29 cellular contexts compared by ENCODE assay signal in genomic region chr4:38008493-38009120, GRCh38. TPM values are rescaled to one million over a fixed set of nuclear protein-coding genes. Genes with fewer than 3 reads are reported as not detected.
DNase-seq lines count a peak whose midpoint lies in the region; ATAC-seq, FAIRE-seq and TF ChIP-seq lines count a peak whose summit lies in the region.
"Had no signal": no experiment of that assay in that cellular context is flagged by ENCODE, and none has a peak within 500 bp of the region (broad histone marks: within the 10 kb centered on the region; RNA-seq: fewer than 3 reads in every experiment).

No MANE protein-coding gene starts in this region.

- H3K36me3 ChIP-seq in neural progenitor cell = no peaks in the 10 kb centered on the region
- H3K36me3 ChIP-seq in PC-3 (ENCODE audit: low read depth, low read length) = no peaks in the 10 kb centered on the region
- H3K36me3 ChIP-seq: heart left ventricle, SJCRH30 had no signal

- H3K9me3 Mint-ChIP-seq in WTC11 = no peaks in the 10 kb centered on the region
- H3K9me3 Mint-ChIP-seq in neural progenitor cell = no peaks in the 10 kb centered on the region
- H3K9me3 Mint-ChIP-seq: activated CD8-positive, alpha-beta T cell treated with anti-CD3 and anti-CD28 coated beads for 36 hours; activated naive CD8-positive, alpha-beta T cell treated with anti-CD3 and anti-CD28 coated beads, Interleukin-2, amount 50 U/mL, for 24 hours; CD14-positive monocyte; memory B cell; stimulated activated memory B cell treated with anti-CD40 and anti-IgM and Interleukin-4, amounts not matched to agents 10 μg/mL and 1 μg/mL and 100 μg/mL, for 72 hours had no signal

- intact Hi-C loops in PC-3 (cut with micrococcal nuclease) = no loop called here

- H4K20me1 ChIP-seq in neural progenitor cell (ENCODE audit: low read depth) (peaks cover 42% of the 10 kb centered on the region), PC-3 (ENCODE audit: low read length) (no peaks in the 10 kb centered on the region)

- H3K27ac Mint-ChIP-seq in WTC11 = peak overlapping the region; percentile 66; the same call in 1 of the 2 replicates
- H3K27ac Mint-ChIP-seq in neural progenitor cell = peak overlapping the region; percentile 22
- H3K27ac Mint-ChIP-seq: activated CD8-positive, alpha-beta T cell treated with anti-CD3 and anti-CD28 coated beads for 36 hours; activated naive CD8-positive, alpha-beta T cell treated with anti-CD3 and anti-CD28 coated beads, Interleukin-2, amount 50 U/mL, for 24 hours; memory B cell; stimulated activated memory B cell treated with anti-CD40 and anti-IgM and Interleukin-4, amounts not matched to agents 10 μg/mL and 1 μg/mL and 100 μg/mL, for 72 hours had no signal

- H3K4me1 ChIP-seq in neural progenitor cell (peaks cover 46% of the 10 kb centered on the region), PC-3 (ENCODE audit: insufficient read depth, low read length) (peaks cover 7% of the 10 kb centered on the region; the same call in 1 of the 2 replicates)

- H2AFZ ChIP-seq in neural progenitor cell (replicated peaks) (no peak overlapping the region), PC-3 (ENCODE audit: low read length) (no peak overlapping the region)
- H2AFZ ChIP-seq: GM23248 had no signal

- H3F3A ChIP-seq in neural progenitor cell (ENCODE audit: low read depth) = no peaks in the 10 kb centered on the region
- H3F3A ChIP-seq in PC-3 (ENCODE audit: low read length, unreplicated experiment) = no peaks in the 10 kb centered on the region

- no TSS peak for BruUV-seq in PC-3 (replicated peaks; lab: Mats Ljungman, UMichigan)

- H3K4me3 ChIP-seq in neural progenitor cell (no peak overlapping the region), PC-3 (ENCODE audit: low read length) (no peak overlapping the region)
- H3K4me3 ChIP-seq: GM23248, heart left ventricle, SJCRH30, testis had no signal

- H3K4me1 Mint-ChIP-seq in WTC11 (peaks cover 40% of the 10 kb centered on the region), neural progenitor cell (peaks cover 52% of the 10 kb centered on the region)

- FAIRE-seq in D721Med (lab: Jason Lieb, UNC) = peak; percentile 63

- no peak for TF ChIP-seq CTCF in D721Med (IDR thresholded peaks at IDR 0.05; ENCODE audit: insufficient read depth, missing control alignments)
- no peak for TF ChIP-seq CTCF in WTC11 (IDR thresholded peaks at IDR 0.05)
- no peak for TF ChIP-seq CTCF in neural progenitor cell (IDR thresholded peaks at IDR 0.05)
- no peak for TF ChIP-seq CTCF in PC-3 (conservative IDR thresholded peaks at IDR 0.05; ENCODE audit: low read depth, low read length)

- H3K9ac ChIP-seq in neural progenitor cell (no peak overlapping the region), PC-3 (ENCODE audit: low read length) (no peak overlapping the region)
- H3K9ac ChIP-seq: GM23248 had no signal

- DNase-seq in D721Med (ENCODE audit: insufficient read length, low spot score) (no peak), WTC11 (ENCODE audit: low spot score) (no peak), neural progenitor cell (ENCODE audit: low spot score) (no peak), PC-3 (no peak), COLO829 (ENCODE audit: low spot score) (no peak), hepatic stellate cell (ENCODE audit: low spot score) (no peak)
- DNase-seq: activated CD4-positive, alpha-beta T cell treated with anti-CD3 and anti-CD28 coated beads for 1 hour; activated CD8-positive, alpha-beta T cell treated with anti-CD3 and anti-CD28 coated beads for 36 hours; activated gamma-delta T cell treated with Interleukin-2 at 50 U/mL for 16 hours; activated naive CD8-positive, alpha-beta T cell treated with anti-CD3 and anti-CD28 coated beads, Interleukin-2, amount 50 U/mL, for 24 hours; effector CD4-positive, alpha-beta T cell; erythroblast; GM23248; heart left ventricle; KG1; left colon; NCI-H2227 treated with DMSO at 0.1 percent for 48 hours; NK-92 treated with Interleukin-12 subunit alpha and Interleukin-12 subunit beta, amount 100 ng/mL, for 24 hours; nucleus accumbens; SJCRH30; stimulated activated CD4-positive, alpha-beta T cell treated with anti-CD3 and anti-CD28 coated beads, Interleukin-2, amount 100 ng/mL, for 48 hours; testis had no signal

- H3K79me2 ChIP-seq in neural progenitor cell (ENCODE audit: low read depth) (peaks cover 72% of the 10 kb centered on the region), PC-3 (ENCODE audit: low read length) (no peaks in the 10 kb centered on the region)

- H3K27me3 ChIP-seq in neural progenitor cell (no peaks in the 10 kb centered on the region), PC-3 (ENCODE audit: low read length) (no peaks in the 10 kb centered on the region)
- H3K27me3 ChIP-seq: heart left ventricle, SJCRH30, testis had no signal

- H3K9me2 ChIP-seq in PC-3 (replicated peaks; ENCODE audit: low read length) = no peaks in the 10 kb centered on the region

- H3K9me3 ChIP-seq in neural progenitor cell (ENCODE audit: low read depth) (no peaks in the 10 kb centered on the region), PC-3 (ENCODE audit: low read length) (no peaks in the 10 kb centered on the region)
- H3K9me3 ChIP-seq: heart left ventricle, SJCRH30, testis had no signal

- H3K4me2 ChIP-seq in neural progenitor cell = no peak overlapping the region
- H3K4me2 ChIP-seq in PC-3 (ENCODE audit: low read length) = no peak overlapping the region

- POLR2A ChIA-PET in WTC11 (lab: Charles Lee) = no interaction called here
- POLR2A ChIA-PET in PC-3 (lab: Charles Lee; ENCODE audit: unreplicated experiment) = no interaction called here

- H3K27me3 Mint-ChIP-seq in WTC11 (ENCODE audit: low read depth) (no peaks in the 10 kb centered on the region), neural progenitor cell (ENCODE audit: insufficient read depth, low read depth) (peaks cover 2% of the 10 kb centered on the region)
- H3K27me3 Mint-ChIP-seq: activated CD8-positive, alpha-beta T cell treated with anti-CD3 and anti-CD28 coated beads for 36 hours; activated naive CD8-positive, alpha-beta T cell treated with anti-CD3 and anti-CD28 coated beads, Interleukin-2, amount 50 U/mL, for 24 hours; memory B cell; stimulated activated memory B cell treated with anti-CD40 and anti-IgM and Interleukin-4, amounts not matched to agents 10 μg/mL and 1 μg/mL and 100 μg/mL, for 72 hours had no signal

- CTCF ChIA-PET in WTC11 (lab: Charles Lee) = no interaction called here
- CTCF ChIA-PET in PC-3 (lab: Charles Lee) = no interaction called here

- H3K4me3 Mint-ChIP-seq in WTC11 = no peak overlapping the region
- no peak overlapping the region for H3K4me3 Mint-ChIP-seq in neural progenitor cell
- H3K4me3 Mint-ChIP-seq: activated CD8-positive, alpha-beta T cell treated with anti-CD3 and anti-CD28 coated beads for 36 hours; activated naive CD8-positive, alpha-beta T cell treated with anti-CD3 and anti-CD28 coated beads, Interleukin-2, amount 50 U/mL, for 24 hours; CD14-positive monocyte; memory B cell; stimulated activated memory B cell treated with anti-CD40 and anti-IgM and Interleukin-4, amounts not matched to agents 10 μg/mL and 1 μg/mL and 100 μg/mL, for 72 hours had no signal

- H3K27ac ChIP-seq in neural progenitor cell (no peak overlapping the region), PC-3 (ENCODE audit: low read length) (no peak overlapping the region)
- H3K27ac ChIP-seq: GM23248, SJCRH30 had no signal

- H3K36me3 Mint-ChIP-seq in WTC11 (no peaks in the 10 kb centered on the region), neural progenitor cell (no peaks in the 10 kb centered on the region)

- ATAC-seq in HG02610 (IDR thresholded peaks at IDR 0.05; ENCODE audit: unreplicated experiment) (peak; percentile 55), WTC11 (no peak), PC-3 (no peak), GM21360 (IDR thresholded peaks at IDR 0.05; ENCODE audit: unreplicated experiment) (no peak)
- ATAC-seq: activated CD8-positive, alpha-beta T cell treated with anti-CD3 and anti-CD28 coated beads for 36 hours; activated naive CD8-positive, alpha-beta T cell treated with anti-CD3 and anti-CD28 coated beads, Interleukin-2, amount 50 U/mL, for 24 hours; heart left ventricle; left colon; stimulated activated memory B cell treated with anti-CD40 and anti-IgM and Interleukin-4, amounts not matched to agents 10 μg/mL and 1 μg/mL and 100 μg/mL, for 72 hours had no signal

TF ChIP-seq in WTC11, 78 proteins besides CTCF, POLR2A, EP300 and RAD21:
- TF ChIP-seq ELF4 (CRISPR knock-in tag; IDR thresholded peaks at IDR 0.05; ENCODE audit: low read depth) = no peak
- TF ChIP-seq PRRX2 (CRISPR knock-in tag; IDR thresholded peaks at IDR 0.05) = no peak

RNA-seq across cellular contexts. Expression of gene PTTG2, which starts 48.4 kb away (rescaled TPM):
- total RNA-seq in WTC11 (2021) = 0.35 TPM in 1 of 3 replicates, not detected in the others
- total RNA-seq in neural progenitor cell (ENCODE audit: low replicate concordance) = not detected in 2 replicates
- total RNA-seq in PC-3 (2014; rRNA removed) = not detected in 2 replicates
- total RNA-seq: activated CD8-positive, alpha-beta T cell treated with anti-CD3 and anti-CD28 coated beads for 36 hours; GM23248; HT1080; myocyte; SJCRH30 had no signal
